42 cellular contexts compared by ENCODE assay signal in the genomic region with DNA sequence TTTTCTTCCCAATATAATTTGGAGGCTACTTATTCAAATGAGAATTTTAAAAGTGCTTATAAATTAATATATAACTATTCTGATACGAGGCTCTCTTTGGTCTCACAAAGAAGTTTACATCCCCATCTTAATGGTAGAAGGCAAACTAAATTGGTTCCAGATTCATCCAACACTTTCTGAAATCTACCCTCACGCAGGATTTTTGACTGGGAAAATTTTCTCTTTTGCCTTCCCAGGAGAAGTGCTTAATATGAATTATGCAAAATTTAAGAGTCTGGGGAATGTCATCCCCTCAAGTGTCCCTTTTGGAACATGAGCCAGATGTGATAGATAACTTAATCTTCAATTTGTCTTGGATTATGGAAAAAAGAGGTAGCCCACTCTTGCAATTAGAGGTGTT. TPM values are rescaled to one million over a fixed set of nuclear protein-coding genes. Genes with fewer than 3 reads are reported as not detected.
"Had no signal": no experiment of that assay in that cellular context is flagged by ENCODE, and none has a peak within 500 bp of the region (broad histone marks: within the 10 kb centered on the region; RNA-seq: fewer than 3 reads in every experiment).

Gene OR4C11 (minus strand): TSS at position 101 of the 400 bp plus-strand sequence. CDS start 3,272 bp downstream, outside the sequence.

- H3K4me3 Mint-ChIP-seq: activated naive CD4-positive, alpha-beta T cell treated with anti-CD3 and anti-CD28 coated beads for 36 hours; activated naive CD4-positive, alpha-beta T cell treated with anti-CD3 and anti-CD28 coated beads, Interleukin-2, amount 10 ng/mL, durations not matched to agents 7 days and 5 days; activated naive CD4-positive, alpha-beta T cell treated with anti-CD3 and anti-CD28 coated beads, Interleukin-2, amount 50 U/mL, for 24 hours; activated naive CD8-positive, alpha-beta T cell; activated naive CD8-positive, alpha-beta T cell treated with anti-CD3 and anti-CD28 coated beads for 36 hours; activated naive CD8-positive, alpha-beta T cell treated with anti-CD3 and anti-CD28 coated beads, Interleukin-2, amount 10 ng/mL, durations not matched to agents 7 days and 5 days; activated naive CD8-positive, alpha-beta T cell treated with anti-CD3 and anti-CD28 coated beads, Interleukin-2, amount 50 U/mL, for 24 hours; activated T-cell treated with anti-CD3 and anti-CD28 coated beads, Interleukin-2, amount 50 U/mL, for 24 hours; activated T-cell treated with anti-CD3 and anti-CD28 coated beads, Interleukin-2, amount 50 U/mL, for 4 hours; activated T-cell treated with anti-CD3 and anti-CD28 coated beads, Interleukin-2, amount 50 U/mL, for 72 hours; activated T-helper 1 cell treated with anti-CD3 and anti-CD28 coated beads, Interleukin-12 subunit alpha, Interleukin-12 subunit beta, Interleukin-2, Interleukin-4 antibody, amounts not matched to agents 30 ng/mL and 10 ng/mL and 1 ng/mL, durations not matched to agents 14 hours and 24 hours and 36 hours; activated T-helper 17 cell treated with anti-CD3 and anti-CD28 coated beads, Interleukin-2, amount 50 U/mL, for 72 hours; brain; central memory CD8-positive, alpha-beta T cell had no signal

- H3K27ac Mint-ChIP-seq: activated naive CD4-positive, alpha-beta T cell treated with anti-CD3 and anti-CD28 coated beads for 36 hours; activated naive CD4-positive, alpha-beta T cell treated with anti-CD3 and anti-CD28 coated beads, Interleukin-2, amount 10 ng/mL, durations not matched to agents 7 days and 5 days; activated naive CD4-positive, alpha-beta T cell treated with anti-CD3 and anti-CD28 coated beads, Interleukin-2, amount 50 U/mL, for 24 hours; activated naive CD4-positive, alpha-beta T cell treated with anti-CD3 and anti-CD28 coated beads, Interleukin-2, amount 50 U/mL, for 72 hours; activated naive CD8-positive, alpha-beta T cell; activated naive CD8-positive, alpha-beta T cell treated with anti-CD3 and anti-CD28 coated beads for 36 hours; activated naive CD8-positive, alpha-beta T cell treated with anti-CD3 and anti-CD28 coated beads, Interleukin-2, amount 10 ng/mL, durations not matched to agents 7 days and 5 days; activated naive CD8-positive, alpha-beta T cell treated with anti-CD3 and anti-CD28 coated beads, Interleukin-2, amount 50 U/mL, for 24 hours; activated T-cell treated with anti-CD3 and anti-CD28 coated beads, Interleukin-2, amount 50 U/mL, for 24 hours; activated T-cell treated with anti-CD3 and anti-CD28 coated beads, Interleukin-2, amount 50 U/mL, for 72 hours; activated T-helper 1 cell treated with anti-CD3 and anti-CD28 coated beads, Interleukin-12 subunit alpha, Interleukin-12 subunit beta, Interleukin-2, Interleukin-4 antibody, amounts not matched to agents 30 ng/mL and 10 ng/mL and 1 ng/mL, durations not matched to agents 14 hours and 24 hours and 36 hours; activated T-helper 17 cell treated with anti-CD3 and anti-CD28 coated beads, Interleukin-2, amount 50 U/mL, for 72 hours; activated T-helper 2 cell treated with anti-CD3 and anti-CD28 coated beads, Interferon-gamma antibody, Interleukin-2, Interleukin-4, amounts not matched to agents 10 μg/mL and 5 μg/mL and 100 μg/mL, durations not matched to agents 14 hours and 24 hours and 36 hours; brain had no signal

- ATAC-seq: activated naive CD4-positive, alpha-beta T cell treated with anti-CD3 and anti-CD28 coated beads, Interleukin-2, amount 50 U/mL, for 72 hours; activated naive CD8-positive, alpha-beta T cell treated with anti-CD3 and anti-CD28 coated beads, Interleukin-2, amount 50 U/mL, for 24 hours; activated T-cell treated with anti-CD3 and anti-CD28 coated beads, Interleukin-2, amount 50 U/mL, for 4 hours; activated T-cell treated with anti-CD3 and anti-CD28 coated beads, Interleukin-2, amount 50 U/mL, for 72 hours; activated T-helper 17 cell treated with anti-CD3 and anti-CD28 coated beads, Interleukin-2, amount 50 U/mL, for 72 hours; body of pancreas had no signal

- H3K36me3 ChIP-seq: adrenal gland, ascending aorta, brain microvascular endothelial cell, breast epithelium, cardiac muscle cell had no signal

- H3K27me3 Mint-ChIP-seq: activated naive CD4-positive, alpha-beta T cell treated with anti-CD3 and anti-CD28 coated beads, Interleukin-2, amount 10 ng/mL, durations not matched to agents 7 days and 5 days; activated naive CD4-positive, alpha-beta T cell treated with anti-CD3 and anti-CD28 coated beads, Interleukin-2, amount 50 U/mL, for 24 hours; activated naive CD8-positive, alpha-beta T cell; activated naive CD8-positive, alpha-beta T cell treated with anti-CD3 and anti-CD28 coated beads for 36 hours; activated naive CD8-positive, alpha-beta T cell treated with anti-CD3 and anti-CD28 coated beads, Interleukin-2, amount 10 ng/mL, durations not matched to agents 7 days and 5 days; activated naive CD8-positive, alpha-beta T cell treated with anti-CD3 and anti-CD28 coated beads, Interleukin-2, amount 50 U/mL, for 24 hours; activated T-cell treated with anti-CD3 and anti-CD28 coated beads, Interleukin-2, amount 50 U/mL, for 24 hours; activated T-helper 17 cell treated with anti-CD3 and anti-CD28 coated beads, Interleukin-2, amount 50 U/mL, for 72 hours; brain; central memory CD8-positive, alpha-beta T cell had no signal

- H3K9me3 ChIP-seq: adrenal gland, ascending aorta, body of pancreas, breast epithelium had no signal

- DNase-seq: activated effector memory CD4-positive, alpha-beta T cell treated with anti-CD3 and anti-CD28 coated beads, Interleukin-2, amount 50 U/mL, for 16 hours; activated effector memory CD4-positive, alpha-beta T cell treated with Interleukin-2 at 50 U/mL for 16 hours; activated gamma-delta T cell; activated gamma-delta T cell treated with Interleukin-2 at 50 U/mL for 16 hours; activated naive CD4-positive, alpha-beta T cell; activated naive CD4-positive, alpha-beta T cell treated with anti-CD3 and anti-CD28 coated beads for 36 hours; activated naive CD4-positive, alpha-beta T cell treated with anti-CD3 and anti-CD28 coated beads, Interleukin-2, amount 10 ng/mL, durations not matched to agents 7 days and 5 days; activated naive CD4-positive, alpha-beta T cell treated with anti-CD3 and anti-CD28 coated beads, Interleukin-2, amount 50 U/mL, for 16 hours; activated naive CD4-positive, alpha-beta T cell treated with Interleukin-2 at 50 U/mL for 16 hours; activated naive CD8-positive, alpha-beta T cell treated with anti-CD3 and anti-CD28 coated beads for 36 hours; activated naive CD8-positive, alpha-beta T cell treated with anti-CD3 and anti-CD28 coated beads, Interleukin-2, amount 10 ng/mL, durations not matched to agents 7 days and 5 days; activated naive CD8-positive, alpha-beta T cell treated with anti-CD3 and anti-CD28 coated beads, Interleukin-2, amount 50 U/mL, for 24 hours; activated T-cell treated with anti-CD3 and anti-CD28 coated beads, Interleukin-2, amount 50 U/mL, for 24 hours; activated T-cell treated with anti-CD3 and anti-CD28 coated beads, Interleukin-2, amount 50 U/mL, for 4 hours; activated T-cell treated with anti-CD3 and anti-CD28 coated beads, Interleukin-2, amount 50 U/mL, for 48 hours; activated T-cell treated with anti-CD3 and anti-CD28 coated beads, Interleukin-2, amount 50 U/mL, for 72 hours; adrenal gland; amniotic stem cell; amygdala; anterior cingulate cortex; aorta; body of pancreas; brain microvascular endothelial cell; caudate nucleus; central memory CD4-positive, alpha-beta T cell; cerebellar nuclear complex had no signal

- H3K4me3 ChIP-seq: adrenal gland, ascending aorta, body of pancreas, breast epithelium, cardiac muscle cell had no signal

- H3K27me3 ChIP-seq: adrenal gland, ascending aorta, body of pancreas, brain microvascular endothelial cell, breast epithelium, cardiac muscle cell had no signal

- H3K36me3 Mint-ChIP-seq: activated naive CD4-positive, alpha-beta T cell treated with anti-CD3 and anti-CD28 coated beads, Interleukin-2, amount 10 ng/mL, durations not matched to agents 7 days and 5 days; activated naive CD4-positive, alpha-beta T cell treated with anti-CD3 and anti-CD28 coated beads, Interleukin-2, amount 50 U/mL, for 24 hours; activated naive CD8-positive, alpha-beta T cell; activated naive CD8-positive, alpha-beta T cell treated with anti-CD3 and anti-CD28 coated beads for 36 hours; activated naive CD8-positive, alpha-beta T cell treated with anti-CD3 and anti-CD28 coated beads, Interleukin-2, amount 10 ng/mL, durations not matched to agents 7 days and 5 days; brain had no signal

- H3K27ac ChIP-seq: adrenal gland, ascending aorta, body of pancreas, brain microvascular endothelial cell, breast epithelium, cardiac muscle cell had no signal

- H3K4me1 ChIP-seq: adrenal gland, ascending aorta, body of pancreas, breast epithelium had no signal

- H3K4me1 Mint-ChIP-seq: activated naive CD4-positive, alpha-beta T cell treated with anti-CD3 and anti-CD28 coated beads, Interleukin-2, amount 10 ng/mL, durations not matched to agents 7 days and 5 days; activated naive CD4-positive, alpha-beta T cell treated with anti-CD3 and anti-CD28 coated beads, Interleukin-2, amount 50 U/mL, for 24 hours; activated naive CD8-positive, alpha-beta T cell treated with anti-CD3 and anti-CD28 coated beads for 36 hours; activated naive CD8-positive, alpha-beta T cell treated with anti-CD3 and anti-CD28 coated beads, Interleukin-2, amount 10 ng/mL, durations not matched to agents 7 days and 5 days; activated naive CD8-positive, alpha-beta T cell treated with anti-CD3 and anti-CD28 coated beads, Interleukin-2, amount 50 U/mL, for 24 hours; activated T-helper 17 cell treated with anti-CD3 and anti-CD28 coated beads, Interleukin-2, amount 50 U/mL, for 72 hours; brain; central memory CD8-positive, alpha-beta T cell had no signal

RNA-seq across cellular contexts. Expression of gene OR4C11, which starts in this region (rescaled TPM):
- total RNA-seq: activated naive CD4-positive, alpha-beta T cell treated with anti-CD3 and anti-CD28 coated beads for 36 hours; activated naive CD4-positive, alpha-beta T cell treated with anti-CD3 and anti-CD28 coated beads, Interleukin-2, amount 50 U/mL, for 72 hours; activated naive CD8-positive, alpha-beta T cell treated with anti-CD3 and anti-CD28 coated beads for 36 hours; activated naive CD8-positive, alpha-beta T cell treated with anti-CD3 and anti-CD28 coated beads, Interleukin-2, amount 10 ng/mL, durations not matched to agents 7 days and 5 days; activated T-cell treated with anti-CD3 and anti-CD28 coated beads, Interleukin-2, amount 50 U/mL, for 4 hours; activated T-cell treated with anti-CD3 and anti-CD28 coated beads, Interleukin-2, amount 50 U/mL, for 72 hours; activated T-helper 1 cell treated with anti-CD3 and anti-CD28 coated beads, Interleukin-12 subunit alpha, Interleukin-12 subunit beta, Interleukin-2, Interleukin-4 antibody, amounts not matched to agents 30 ng/mL and 10 ng/mL and 1 ng/mL, durations not matched to agents 14 hours and 24 hours and 36 hours; activated T-helper 17 cell treated with anti-CD3 and anti-CD28 coated beads, Interleukin-2, amount 50 U/mL, for 72 hours; activated T-helper 2 cell treated with anti-CD3 and anti-CD28 coated beads, Interferon-gamma antibody, Interleukin-2, Interleukin-4, amounts not matched to agents 10 μg/mL and 5 μg/mL and 100 μg/mL, durations not matched to agents 14 hours and 24 hours and 36 hours; adrenal gland; aorta; ascending aorta; astrocyte; body of pancreas; breast epithelium; bronchial epithelial cell; cardiac muscle cell; cardiac septum; cerebellum; chondrocyte had no signal
